9 cellular contexts compared by ENCODE assay signal in genomic region chr16:3857189-3858013, GRCh38. TPM values are rescaled to one million over a fixed set of nuclear protein-coding genes. Genes with fewer than 3 reads are reported as not detected.
DNase-seq lines count a peak whose midpoint lies in the region; ATAC-seq and TF ChIP-seq lines count a peak whose summit lies in the region.
"Had no signal": no experiment of that assay in that cellular context is flagged by ENCODE, and none has a peak within 500 bp of the region (broad histone marks: within the 10 kb centered on the region; RNA-seq: fewer than 3 reads in every experiment).

No MANE protein-coding gene starts in this region.

- no peaks in the 10 kb centered on the region for H3K27me3 ChIP-seq in HL-60 (ENCODE audit: insufficient read depth, poor library complexity, severe bottlenecking)

- H3K36me3 Mint-ChIP-seq in chondrocyte (ENCODE audit: low read depth): no peaks in the 10 kb centered on the region
- H3K36me3 Mint-ChIP-seq in nephron (ENCODE audit: low read depth): peaks cover 14% of the 10 kb centered on the region

- peak; percentile 33 for DNase-seq in G401 (ENCODE audit: low spot score)
- peak; percentile 93 to 94 for DNase-seq in HL-60 (ENCODE audit: low read depth in 1 of 2, low spot score in 1 of 2)
- no peak for DNase-seq in chondrocyte (ENCODE audit: low spot score)
- DNase-seq in NCI-H1092 treated with DMSO at 0.1 percent for 48 hours (lab: John Stamatoyannopoulos, UW): no peak
- DNase-seq in NCI-H1092 (lab: John Stamatoyannopoulos, UW): no peak

- H3K9me3 Mint-ChIP-seq in chondrocyte (ENCODE audit: low read depth): no peaks in the 10 kb centered on the region
- no peaks in the 10 kb centered on the region for H3K9me3 Mint-ChIP-seq in nephron

- peak overlapping the region; percentile 31; the same call in 1 of the 2 replicates for H3K27ac ChIP-seq in HL-60 (replicated peaks)

- peaks cover 61% of the 10 kb centered on the region for H3K4me1 Mint-ChIP-seq in chondrocyte (ENCODE audit: low read depth)
- H3K4me1 Mint-ChIP-seq in nephron: peaks cover 65% of the 10 kb centered on the region

- in situ Hi-C loops in G401 (cut with HindIII; ENCODE audit: low sequenced_read_pairs): no loop called here

- H3K27me3 Mint-ChIP-seq in chondrocyte (ENCODE audit: low read depth) (no peaks in the 10 kb centered on the region), nephron (ENCODE audit: low read depth) (no peaks in the 10 kb centered on the region)

- peak overlapping the region; percentile 79 for H3K27ac Mint-ChIP-seq in chondrocyte (ENCODE audit: unreplicated experiment)
- H3K27ac Mint-ChIP-seq in nephron: peak overlapping the region; percentile 48 to 77 (median 69)

- TF ChIP-seq CTCF in HL-60 (IDR thresholded peaks at IDR 0.05; ENCODE audit: insufficient read depth, low read length) (no peak), chondrocyte (IDR thresholded peaks at IDR 0.05) (no peak), nephron (IDR thresholded peaks at IDR 0.05; ENCODE audit: unreplicated experiment in 3 of 3) (no peak)

- ATAC-seq in GM21528 (IDR thresholded peaks at IDR 0.05; ENCODE audit: low FRiP score, unreplicated experiment) (no peak), HG03520 (IDR thresholded peaks at IDR 0.05; ENCODE audit: unreplicated experiment) (no peak)

- H3K4me3 Mint-ChIP-seq in chondrocyte (ENCODE audit: unreplicated experiment) (no peak overlapping the region), nephron (peak overlapping the region in 2 of 3 experiments; percentile 14 to 18)

- H3K4me3 ChIP-seq in HL-60 (replicated peaks; ENCODE audit: insufficient read depth, low read length): no peak overlapping the region
- H3K4me3 ChIP-seq: skin epidermis had no signal

RNA-seq across cellular contexts. Expression of gene CREBBP, which starts 23.1 kb away (rescaled TPM):
- 6.2 and 8.6 TPM in 2 replicates for total RNA-seq in G401 (2014; rRNA removed; shearing (Covaris generic))
- 59.2 to 64.0 TPM (median 60.7 TPM) in 3 replicates for total RNA-seq in chondrocyte

Comparison
In these comparisons a context has a peak if more than half of its experiments do, and no peak if none do; other contexts are left out.
1. DNase-seq: peak in G401 (single experiment) and HL-60 (2 of 2); none in chondrocyte (single experiment), NCI-H1092 treated with DMSO at 0.1 percent for 48 hours (single experiment) and NCI-H1092 (single experiment).